ENCODE assay signal across 1 cellular context in genomic region chr14:49594347-49595089, GRCh38.
A peak's percentile ranks its signal among the peaks of the same experiment; 100 is the strongest.
TF ChIP-seq lines count a peak whose summit lies in the region.

No MANE protein-coding gene starts in this region.

TF ChIP-seq in K562, 482 proteins besides CTCF, POLR2A, EP300 and RAD21 (continued from another document and continues in another):
- TF ChIP-seq BMI1 (IDR thresholded peaks at IDR 0.05; ENCODE audit: low read length) (no peak), CHD4 (IDR thresholded peaks at IDR 0.05; ENCODE audit: insufficient read depth, insufficient replicate concordance, low read depth, low read length, poor library complexity, severe bottlenecking) (no peak), CSDE1 (IDR thresholded peaks at IDR 0.05) (no peak), ZNF3 (CRISPR knock-in tag; IDR thresholded peaks at IDR 0.05) (no peak), MXI1 (IDR thresholded peaks at IDR 0.05; ENCODE audit: low read depth, low read length) (no peak), TCF3 (CRISPR knock-in tag; IDR thresholded peaks at IDR 0.05) (peak; percentile 70), FOXP1 (CRISPR knock-in tag; IDR thresholded peaks at IDR 0.05) (no peak), PATZ1 (CRISPR knock-in tag; IDR thresholded peaks at IDR 0.05; ENCODE audit: borderline replicate concordance) (no peak), MLX (CRISPR knock-in tag; conservative IDR thresholded peaks at IDR 0.05) (no peak), ETV6 (IDR thresholded peaks at IDR 0.05; ENCODE audit: borderline replicate concordance in 1 of 2, low read depth in 2 of 2, low read length in 1 of 2) (no peak), ETV6 (CRISPR knock-in tag; IDR thresholded peaks at IDR 0.05; ENCODE audit: borderline replicate concordance) (no peak), TRIM24 (IDR thresholded peaks at IDR 0.05) (0 out of 4 replicates have a peak, but pooled peaks of 1 of the 2 experiments have one; percentile 30), FOXJ2 (tag; IDR thresholded peaks at IDR 0.05) (no peak), POLR2H (tag; IDR thresholded peaks at IDR 0.05; ENCODE audit: low read depth) (no peak), HBP1 (CRISPR knock-in tag; IDR thresholded peaks at IDR 0.05) (no peak), ZNF263 (CRISPR knock-in tag; IDR thresholded peaks at IDR 0.05; ENCODE audit: borderline replicate concordance) (no peak), HDGF (IDR thresholded peaks at IDR 0.05) (no peak), HMGN3 (IDR thresholded peaks at IDR 0.05; ENCODE audit: borderline replicate concordance, extremely low read depth, insufficient read length, low read depth, low read length) (no peak), PBX2 (CRISPR knock-in tag; IDR thresholded peaks at IDR 0.05; ENCODE audit: low read depth) (no peak), PBX2 (tag; conservative IDR thresholded peaks at IDR 0.05; ENCODE audit: low read depth) (peak; percentile 84), NCOA6 (IDR thresholded peaks at IDR 0.05) (no peak), JUN (IDR thresholded peaks at IDR 0.05; ENCODE audit: borderline replicate concordance, low read depth, low read length) (no peak), JUN (CRISPR knock-in tag; IDR thresholded peaks at IDR 0.05; ENCODE audit: borderline replicate concordance) (no peak), SIRT6 (IDR thresholded peaks at IDR 0.05; ENCODE audit: low read depth, low read length) (no peak), SAFB (IDR thresholded peaks at IDR 0.05; ENCODE audit: borderline replicate concordance, low read depth, low read length) (no peak), JUND (IDR thresholded peaks at IDR 0.05; ENCODE audit: borderline replicate concordance, low read depth, low read length) (peak; percentile 16; the same call in 1 of the 2 replicates), JUND (tag; IDR thresholded peaks at IDR 0.05; ENCODE audit: borderline replicate concordance, low read depth, low read length) (no peak; the same call in 2 of the 3 replicates), HNRNPUL1 (IDR thresholded peaks at IDR 0.05; ENCODE audit: low read length) (no peak), AFF1 (IDR thresholded peaks at IDR 0.05; ENCODE audit: low read depth in 1 of 2, partially characterized antibody in 2 of 2) (no peak), PREB (CRISPR knock-in tag; IDR thresholded peaks at IDR 0.05) (no peak), CXXC5 (CRISPR knock-in tag; IDR thresholded peaks at IDR 0.05) (no peak), SMARCE1 (IDR thresholded peaks at IDR 0.05) (peak; percentile 37; the same call in 1 of the 2 replicates), KLF16 (IDR thresholded peaks at IDR 0.05) (peak; percentile 56; the same call in 1 of the 2 replicates), DACH1 (IDR thresholded peaks at IDR 0.05; ENCODE audit: partially characterized antibody) (peak; percentile 5), RNF219 (CRISPR knock-in tag; IDR thresholded peaks at IDR 0.05) (no peak), ZNF75A (CRISPR knock-in tag; IDR thresholded peaks at IDR 0.05) (no peak), SMARCC2 (IDR thresholded peaks at IDR 0.05; ENCODE audit: low read depth) (no peak), ZNF655 (CRISPR knock-in tag; IDR thresholded peaks at IDR 0.05) (no peak), NFYB (IDR thresholded peaks at IDR 0.05; ENCODE audit: extremely low read depth, insufficient read length) (peak; percentile 16), RFX1 (IDR thresholded peaks at IDR 0.05) (no peak), HMG20A (CRISPR knock-in tag; conservative IDR thresholded peaks at IDR 0.05) (no peak), SNIP1 (IDR thresholded peaks at IDR 0.05; ENCODE audit: low read depth) (no peak), ZNF57 (CRISPR knock-in tag; IDR thresholded peaks at IDR 0.05) (no peak), WHSC1 (IDR thresholded peaks at IDR 0.05; ENCODE audit: low read length) (no peak), NCOA2 (IDR thresholded peaks at IDR 0.05; ENCODE audit: partially characterized antibody in 2 of 2) (no peak), ZNF24 (IDR thresholded peaks at IDR 0.05) (0 out of 2 replicates have a peak, but pooled peaks have one; percentile 18), ZNF639 (CRISPR knock-in tag; conservative IDR thresholded peaks at IDR 0.05 in 1 of 2, IDR thresholded peaks at IDR 0.05 in 1 of 2) (no peak), HOMEZ (CRISPR knock-in tag; IDR thresholded peaks at IDR 0.05) (no peak), ZNF384 (IDR thresholded peaks at IDR 0.05; ENCODE audit: low read depth, low read length) (no peak), CCAR2 (IDR thresholded peaks at IDR 0.05; ENCODE audit: low read depth, low read length) (no peak)
